8 cellular contexts compared by ENCODE assay signal in the genomic region with DNA sequence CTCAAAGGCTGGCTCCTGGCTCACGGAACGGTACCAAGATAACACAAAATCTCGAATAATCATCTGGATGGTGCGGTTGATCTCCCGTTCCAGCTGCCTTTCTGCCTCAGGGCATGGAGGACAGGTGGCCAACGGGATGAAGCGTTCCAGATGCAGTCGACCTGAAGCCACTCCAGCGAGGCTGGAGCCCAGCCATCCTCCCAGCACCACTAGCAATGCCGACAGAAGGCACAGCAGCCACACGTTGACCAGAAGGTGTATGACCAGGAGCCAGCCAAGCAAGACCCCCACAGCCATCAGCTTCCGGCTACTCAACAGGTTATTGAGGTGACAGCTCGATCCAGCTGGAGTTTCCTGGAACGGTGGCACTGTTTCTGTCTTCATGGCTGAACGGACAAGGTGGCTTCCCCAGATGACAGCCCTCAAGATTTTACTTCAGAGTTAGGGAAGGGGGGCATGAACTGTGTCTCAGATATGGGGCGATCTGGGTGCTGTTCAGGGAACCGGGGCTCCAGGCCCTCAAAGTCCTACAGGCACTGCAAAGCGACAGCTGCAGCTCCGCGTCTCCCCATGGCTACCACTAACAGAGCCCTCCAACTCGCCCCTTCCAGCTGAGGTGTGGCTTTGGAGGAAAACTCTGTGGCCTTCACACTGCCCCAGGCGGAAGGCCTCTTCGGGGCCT. TPM values are rescaled to one million over a fixed set of nuclear protein-coding genes. Genes with fewer than 3 reads are reported as not detected.
DNase-seq lines count a peak whose midpoint lies in the region.

No MANE protein-coding gene starts in this region.

- H3K4me1 Mint-ChIP-seq in activated CD4-positive, alpha-beta T cell treated with anti-CD3 and anti-CD28 coated beads, Interleukin-2, amount 10 ng/mL, durations not matched to agents 24 days and 14 days, result peaks cover 27% of the 10 kb centered on the region
- H3K4me1 Mint-ChIP-seq in IgD-negative memory B cell, result peaks cover 18 to 29% (median 20%) of the 10 kb centered on the region in 3 donors

- H3K36me3 Mint-ChIP-seq in activated CD4-positive, alpha-beta T cell treated with anti-CD3 and anti-CD28 coated beads, Interleukin-2, amount 10 ng/mL, durations not matched to agents 24 days and 14 days (ENCODE audit: low read depth), result peaks cover 32% of the 10 kb centered on the region
- peaks cover 15% of the 10 kb centered on the region for H3K36me3 Mint-ChIP-seq in IgD-negative memory B cell

- intact Hi-C loops in activated CD4-positive, alpha-beta T cell treated with anti-CD3 and anti-CD28 coated beads, Interleukin-2, amount 10 ng/mL, durations not matched to agents 24 days and 14 days (cut with micrococcal nuclease), result loop anchor here (2.0 kb wide), 2 partner anchors 601 to 915 kb away; partner anchors contain the start of gene ZBTB44

- H3K9me3 Mint-ChIP-seq in activated CD4-positive, alpha-beta T cell treated with anti-CD3 and anti-CD28 coated beads, Interleukin-2, amount 10 ng/mL, durations not matched to agents 24 days and 14 days, result no peaks in the 10 kb centered on the region
- peaks cover 0 to 4% (median 2%) of the 10 kb centered on the region in 3 donors for H3K9me3 Mint-ChIP-seq in IgD-negative memory B cell

- H3K4me1 ChIP-seq in muscle layer of duodenum (ENCODE audit: control insufficient read depth in 1 of 2, insufficient read depth in 2 of 2, low read length in 2 of 2), result peaks cover 0 to 26% of the 10 kb centered on the region in 2 donors

- no peaks in the 10 kb centered on the region for H3K9me3 ChIP-seq in muscle layer of duodenum (ENCODE audit: control insufficient read depth in 1 of 2, low read length in 2 of 2)

- peak overlapping the region; percentile 89 to 97 for H3K4me3 ChIP-seq in muscle layer of duodenum (ENCODE audit: low read depth in 1 of 2, low read length in 2 of 2)

- H3K27ac ChIP-seq in caudate nucleus (ENCODE audit: low read depth, low read length) (peak overlapping the region; percentile 62), muscle layer of duodenum (ENCODE audit: low read length) (peak overlapping the region; percentile 89)

- no peaks in the 10 kb centered on the region for H3K27me3 ChIP-seq in muscle layer of duodenum (ENCODE audit: low read depth, low read length)

- peaks cover 3% of the 10 kb centered on the region for H3K27me3 Mint-ChIP-seq in activated CD4-positive, alpha-beta T cell treated with anti-CD3 and anti-CD28 coated beads, Interleukin-2, amount 10 ng/mL, durations not matched to agents 24 days and 14 days
- H3K27me3 Mint-ChIP-seq in IgD-negative memory B cell, result peaks cover 8% of the 10 kb centered on the region

- DNase-seq in activated CD4-positive, alpha-beta T cell treated with anti-CD3 and anti-CD28 coated beads, Interleukin-2, amount 10 ng/mL, durations not matched to agents 24 days and 14 days, result no peak
- DNase-seq in activated CD4-positive, alpha-beta T cell treated with anti-CD3 and anti-CD28 coated beads for 48 hours, result no peak
- peak in 1 of 61 donors; percentile 40 for DNase-seq in caudate nucleus (lab: John Stamatoyannopoulos, UW)
- DNase-seq in GM19238 (ENCODE audit: insufficient read length, low spot score), result no peak
- no peak for DNase-seq in CD1c-positive myeloid dendritic cell (ENCODE audit: extremely low spot score)
- DNase-seq in dermis blood vessel endothelial cell, result no peak

- peaks cover 17 to 32% of the 10 kb centered on the region in 2 donors for H3K36me3 ChIP-seq in muscle layer of duodenum (ENCODE audit: control insufficient read depth in 1 of 2, insufficient read depth in 2 of 2, low read length in 2 of 2)

- peak overlapping the region; percentile 78 for H3K27ac Mint-ChIP-seq in activated CD4-positive, alpha-beta T cell treated with anti-CD3 and anti-CD28 coated beads, Interleukin-2, amount 10 ng/mL, durations not matched to agents 24 days and 14 days
- H3K27ac Mint-ChIP-seq in IgD-negative memory B cell, result peak overlapping the region; percentile 86 to 95 (median 91)

- peak overlapping the region; percentile 84 for H3K4me3 Mint-ChIP-seq in activated CD4-positive, alpha-beta T cell treated with anti-CD3 and anti-CD28 coated beads, Interleukin-2, amount 10 ng/mL, durations not matched to agents 24 days and 14 days
- peak overlapping the region; percentile 86 to 96 (median 94) for H3K4me3 Mint-ChIP-seq in IgD-negative memory B cell

RNA-seq across cellular contexts. Expression of gene SNX19, which starts 0.6 kb away (rescaled TPM):
- 48.7 and 52.9 TPM in 2 replicates for total RNA-seq in activated CD4-positive, alpha-beta T cell treated with anti-CD3 and anti-CD28 coated beads, Interleukin-2, amount 10 ng/mL, durations not matched to agents 24 days and 14 days
- 25.1 TPM for polyA plus RNA-seq in IgD-negative memory B cell
- total RNA-seq in dermis blood vessel endothelial cell, result 90.2 and 90.9 TPM in 2 replicates
